ENCODE assay signal across 12 cellular contexts in the genomic region with DNA sequence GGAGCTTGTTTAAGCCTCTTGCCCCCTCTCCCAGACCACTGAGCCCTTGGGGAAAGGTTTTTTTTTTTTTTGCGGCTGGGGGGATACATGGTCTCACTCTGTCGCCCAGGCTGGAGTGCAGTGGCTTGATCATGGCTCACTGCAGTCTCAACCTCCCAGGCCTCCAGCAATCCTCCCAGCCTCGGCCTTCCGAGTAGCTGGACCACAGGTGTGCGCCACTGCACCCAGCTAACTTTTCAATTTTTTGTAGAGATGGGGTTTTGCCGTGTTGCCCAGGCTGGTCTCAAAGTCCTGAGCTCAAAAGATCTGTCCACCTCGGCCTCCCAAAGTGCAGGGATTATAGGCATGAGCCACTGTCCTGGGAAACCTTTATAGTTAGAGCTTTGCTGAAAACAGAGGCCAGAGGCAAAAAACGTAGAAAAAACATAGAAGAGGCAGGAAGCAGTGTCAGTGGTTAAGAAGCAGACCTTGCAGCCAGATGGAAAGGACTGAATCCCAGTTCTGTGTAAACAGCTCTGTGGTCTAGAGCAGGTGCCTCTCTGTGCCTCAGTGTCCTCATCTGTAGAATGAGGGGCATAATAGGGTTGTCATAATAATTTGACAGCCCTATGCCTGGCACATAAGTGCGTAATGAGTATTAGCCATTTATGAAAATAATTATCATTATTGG. TPM values are rescaled to one million over a fixed set of nuclear protein-coding genes. Genes with fewer than 3 reads are reported as not detected.
DNase-seq lines count a peak whose midpoint lies in the region; ATAC-seq, FAIRE-seq and TF ChIP-seq lines count a peak whose summit lies in the region.
"Had no signal": no experiment of that assay in that cellular context is flagged by ENCODE, and none has a peak within 500 bp of the region (broad histone marks: within the 10 kb centered on the region; RNA-seq: fewer than 3 reads in every experiment).

No MANE protein-coding gene starts in this region.

- H3K4me3 ChIP-seq in right lobe of liver (no peak overlapping the region), HepG2 (replicated peaks in 1 of 3; ENCODE audit: insufficient read depth in 1 of 3, low read depth in 2 of 3, low read length in 3 of 3) (no peak overlapping the region), WERI-Rb-1 (ENCODE audit: low read depth, low read length) (no peak overlapping the region), transverse colon (no peak overlapping the region)

- no peak for ATAC-seq in right lobe of liver
- no peak for ATAC-seq in HepG2
- ATAC-seq in left ventricle myocardium superior = no peak
- ATAC-seq: Right ventricle myocardium inferior had no signal

- no peaks in the 10 kb centered on the region for H3K36me3 Mint-ChIP-seq in immature natural killer cell

- H3K4me1 ChIP-seq in right lobe of liver (peaks cover 0 to 28% (median 3%) of the 10 kb centered on the region in 4 donors), HepG2 (ENCODE audit: insufficient read depth, low read length) (peaks cover 56% of the 10 kb centered on the region), transverse colon (peaks cover 29 to 43% (median 36%) of the 10 kb centered on the region in 4 donors)

- H3K36me3 ChIP-seq in right lobe of liver (no peaks in the 10 kb centered on the region), HepG2 (replicated peaks in 1 of 2; ENCODE audit: control insufficient read depth in 1 of 2, insufficient read depth in 2 of 2, low read length in 2 of 2) (peaks cover 0 to 3% of the 10 kb centered on the region in 2 experiments; a peak in 1 of 5 replicates), WERI-Rb-1 (no peaks in the 10 kb centered on the region), transverse colon (no peaks in the 10 kb centered on the region)
- H3K36me3 ChIP-seq: brain microvascular endothelial cell had no signal

- CTCF ChIA-PET in HepG2 (lab: Yijun Ruan, JAX; ENCODE audit: low intra/inter-chr PET ratio, low total read pairs) = no interaction called here

- no peak overlapping the region for H3K9ac ChIP-seq in HepG2 (ENCODE audit: insufficient read depth, low read depth, low read length)

- H3K27me3 ChIP-seq in right lobe of liver (no peaks in the 10 kb centered on the region), HepG2 (ENCODE audit: control insufficient read depth in 1 of 2, insufficient read depth in 2 of 2, low read length in 2 of 2) (no peaks in the 10 kb centered on the region), WERI-Rb-1 (ENCODE audit: insufficient read depth, low read depth, severe bottlenecking) (no peaks in the 10 kb centered on the region), transverse colon (no peaks in the 10 kb centered on the region)
- H3K27me3 ChIP-seq: brain microvascular endothelial cell had no signal

- H3K27ac Mint-ChIP-seq in immature natural killer cell = peak overlapping the region in 5 of 6 donors; percentile 47 to 74 (median 63)

- no peak for DNase-seq in right lobe of liver
- no peak for DNase-seq in HepG2 (ENCODE audit: low spot score)
- DNase-seq in WERI-Rb-1 = no peak
- no peak for DNase-seq in immature natural killer cell
- no peak for DNase-seq in transverse colon
- no peak for DNase-seq in NCI-H345 treated with DMSO at 0.1 percent for 48 hours (lab: John Stamatoyannopoulos, UW; ENCODE audit: unreplicated experiment)
- no peak for DNase-seq in COR-L47 (lab: John Stamatoyannopoulos, UW)
- no peak for DNase-seq in left ventricle myocardium superior
- DNase-seq: brain microvascular endothelial cell; NCI-H187; stimulated activated CD4-positive, alpha-beta T cell treated with anti-CD3 and anti-CD28 coated beads, Interleukin-1b, Interleukin-23, amount 100 ng/mL, for 48 hours had no signal

- peaks cover 43% of the 10 kb centered on the region for H3K79me2 ChIP-seq in HepG2 (ENCODE audit: insufficient read depth, low read length)

- TF ChIP-seq CTCF in right lobe of liver (IDR thresholded peaks at IDR 0.05) (no peak), HepG2 (CRISPR knock-in tag; IDR thresholded peaks at IDR 0.05) (no peak), WERI-Rb-1 (IDR thresholded peaks at IDR 0.05; ENCODE audit: low read depth, low read length) (no peak), transverse colon (IDR thresholded peaks at IDR 0.05) (no peak)

- intact Hi-C loops in right lobe of liver (cut with DNase I) (no loop called here), HepG2 (cut with micrococcal nuclease; ENCODE audit: unreplicated experiment) (no loop called here), transverse colon (cut with DNase I; ENCODE audit: low total_unique reads) (no loop called here), left ventricle myocardium superior (cut with micrococcal nuclease) (no loop called here)

- in situ Hi-C loops in HepG2 (cut with HindIII; ENCODE audit: extremely low pct_ligation_motif_present, low pct_unique_long_range_greater_than_20kb) = no loop called here
- in situ Hi-C loops in transverse colon (cut with MboI; ENCODE audit: low pct_ligation_motif_present in 1 of 4, low pct_unique_long_range_greater_than_20kb in 1 of 4, low sequenced_read_pairs in 3 of 4) = no loop called here

- TF ChIP-seq EP300 in HepG2 (IDR thresholded peaks at IDR 0.05; ENCODE audit: low read depth in 2 of 2, low read length in 2 of 2) (no peak), HepG2 (CRISPR knock-in tag; IDR thresholded peaks at IDR 0.05; ENCODE audit: borderline replicate concordance) (no peak), transverse colon (IDR thresholded peaks at IDR 0.05; ENCODE audit: low read depth) (no peak)

- H2AFZ ChIP-seq in HepG2 (ENCODE audit: low read length) = no peak overlapping the region

- H4K20me1 ChIP-seq in HepG2 (ENCODE audit: insufficient read depth, low read length) = no peaks in the 10 kb centered on the region

- H3K27me3 Mint-ChIP-seq in immature natural killer cell (ENCODE audit: low read depth in 3 of 3) = peaks cover 1 to 2% (median 2%) of the 10 kb centered on the region in 3 donors

- no peaks in the 10 kb centered on the region for H3K9me3 Mint-ChIP-seq in immature natural killer cell

- no peak for FAIRE-seq in HepG2 (lab: Jason Lieb, UNC)

- no TSS peak for BruUV-seq in HepG2 (replicated peaks; lab: Mats Ljungman, UMichigan)

- H3K27ac ChIP-seq in right lobe of liver (peak overlapping the region in 2 of 3 donors; percentile 9 to 31), HepG2 (ENCODE audit: extremely low read length, insufficient read depth, low read length) (no peak overlapping the region), WERI-Rb-1 (peak overlapping the region; percentile 83), transverse colon (peak overlapping the region; percentile 50 to 81 (median 66))
- H3K27ac ChIP-seq: brain microvascular endothelial cell had no signal

- TF ChIP-seq POLR2A in right lobe of liver (IDR thresholded peaks at IDR 0.05) = no peak
- TF ChIP-seq POLR2A in HepG2 (IDR thresholded peaks at IDR 0.05; ENCODE audit: insufficient read depth in 1 of 2, low read depth in 2 of 2, low read length in 2 of 2) = no peak
- TF ChIP-seq POLR2A in transverse colon (IDR thresholded peaks at IDR 0.05) = no peak

- H3K4me3 Mint-ChIP-seq in immature natural killer cell = peak overlapping the region in 1 of 5 donors; percentile 66

- 67% methylated on average over 6 of the region's 9 CpGs for WGBS in right lobe of liver (ENCODE audit: insufficient coverage, low coverage, low lambda C conversion rate, missing lambda C conversion rate)
- 83% methylated on average over 9 of the region's 9 CpGs for WGBS in HepG2 (ENCODE audit: low lambda C conversion rate)
- 56 to 79% methylated on average over 5 to 9 of the region's 9 CpGs for WGBS in transverse colon (ENCODE audit: low coverage in 1 of 2), 2 donors

- POLR2A ChIA-PET in HepG2 (lab: Yijun Ruan, JAX) = no interaction called here

- H3K9me3 ChIP-seq in right lobe of liver = no peaks in the 10 kb centered on the region
- H3K9me3 ChIP-seq in HepG2 (ENCODE audit: low read length) = no peaks in the 10 kb centered on the region
- H3K9me3 ChIP-seq in WERI-Rb-1 (ENCODE audit: severe bottlenecking) = peaks cover 8% of the 10 kb centered on the region
- H3K9me3 ChIP-seq in transverse colon = no peaks in the 10 kb centered on the region

- peaks cover 73 to 89% of the 10 kb centered on the region in 2 donors for H3K4me1 Mint-ChIP-seq in immature natural killer cell

- no peak for TF ChIP-seq RAD21 in HepG2 (CRISPR knock-in tag; IDR thresholded peaks at IDR 0.05)

- no peak overlapping the region for H3K4me2 ChIP-seq in HepG2 (ENCODE audit: low read depth, low read length)

RNA-seq across cellular contexts. Expression of a gene that starts 33.1 kb away (rescaled TPM):
- total RNA-seq in right lobe of liver = 1 to 10 TPM; 2.7 to 9.8 (median 5.0) TPM
- total RNA-seq in HepG2 (2016; rRNA removed; fragmentation: Illumina TruSeq; extraction: Trizol) = 16.3 and 20.9 TPM in 2 replicates
- 22.9 and 35.2 TPM in 2 replicates for total RNA-seq in HepG2 (2016; cell fraction: cytosol; rRNA removed; fragmentation: Illumina TruSeq; extraction: Trizol; ENCODE audit: low read depth)
- 17.4 and 22.1 TPM in 2 replicates for total RNA-seq in HepG2 (2016; cell fraction: insoluble cytoplasmic fraction; rRNA removed; fragmentation: Illumina TruSeq; extraction: Trizol)
- 31.5 and 35.8 TPM in 2 replicates for total RNA-seq in HepG2 (2016; cell fraction: membrane; rRNA removed; fragmentation: Illumina TruSeq; extraction: Trizol)
- 21.3 and 25.3 TPM in 2 replicates for total RNA-seq in HepG2 (2016; cell fraction: nucleus; rRNA removed; fragmentation: Illumina TruSeq; extraction: Trizol)
- polyA plus RNA-seq in HepG2 (2011; rRNA removed) = 21.4 and 21.5 TPM in 2 replicates
- polyA plus RNA-seq in HepG2 (2011; cell fraction: cytosol; rRNA removed) = 18.5 and 26.0 TPM in 2 replicates
- 17.4 and 20.3 TPM in 2 replicates for polyA plus RNA-seq in HepG2 (2011; cell fraction: nucleus; rRNA removed)
- polyA plus RNA-seq in HepG2 (2012) = 12.6 and 15.2 TPM in 2 replicates
- polyA plus RNA-seq in HepG2 (2016; cell fraction: cytosol; fragmentation: Illumina TruSeq; extraction: Trizol; ENCODE audit: low read depth) = 65.0 and 80.4 TPM in 2 replicates
- polyA plus RNA-seq in HepG2 (2016; cell fraction: insoluble cytoplasmic fraction; fragmentation: Illumina TruSeq; extraction: Trizol; ENCODE audit: low read depth) = 41.8 and 49.0 TPM in 2 replicates
- 78.5 and 84.2 TPM in 2 replicates for polyA plus RNA-seq in HepG2 (2016; cell fraction: membrane; fragmentation: Illumina TruSeq; extraction: Trizol; ENCODE audit: low read depth)
- 56.7 and 59.4 TPM in 2 replicates for polyA plus RNA-seq in HepG2 (2016; cell fraction: nucleus; fragmentation: Illumina TruSeq; extraction: Trizol; ENCODE audit: insufficient read depth, low read depth)
- polyA minus RNA-seq in HepG2 (2011; rRNA and poly(A)+ RNA removed; ENCODE audit: low replicate concordance) = 0.16 and 25.3 TPM in 2 replicates
- polyA minus RNA-seq in HepG2 (2011; cell fraction: cytosol; rRNA and poly(A)+ RNA removed) = 15.5 and 16.0 TPM in 2 replicates
- polyA minus RNA-seq in HepG2 (2011; cell fraction: nucleus; rRNA and poly(A)+ RNA removed) = 11.4 and 13.4 TPM in 2 replicates
- polyA plus RNA-seq in immature natural killer cell = 10 to 100 TPM; 16.8 to 29.8 (median 28.2) TPM
- 10 to 100 TPM in 2 of 4 donors, 1 to 10 TPM in 2; 3.4 to 16.0 (median 7.1) TPM for total RNA-seq in transverse colon
- 4.4 TPM for total RNA-seq in left ventricle myocardium superior
